In genomic region chr4:145732895-145733880, GRCh38 we compare ENCODE assay signal across 8 cellular contexts. TPM values are rescaled to one million over a fixed set of nuclear protein-coding genes. Genes with fewer than 3 reads are reported as not detected.
A peak's percentile ranks its signal among the peaks of the same experiment; 100 is the strongest.
DNase-seq lines count a peak whose midpoint lies in the region; ATAC-seq and TF ChIP-seq lines count a peak whose summit lies in the region.

No MANE protein-coding gene starts in this region.

- H3K4me3 ChIP-seq in kidney epithelial cell (ENCODE audit: low read depth, low read length), result peak overlapping the region; percentile 54

- ATAC-seq in GM19023 (IDR thresholded peaks at IDR 0.05; ENCODE audit: unreplicated experiment) (peak; percentile 88), HG03196 (IDR thresholded peaks at IDR 0.05; ENCODE audit: unreplicated experiment) (peak; percentile 83)

- no peak for TF ChIP-seq CTCF in kidney epithelial cell (IDR thresholded peaks at IDR 0.05; ENCODE audit: insufficient read depth, low read length, poor library complexity, severe bottlenecking)

- no peaks in the 10 kb centered on the region for H3K36me3 ChIP-seq in kidney epithelial cell (ENCODE audit: control insufficient read depth, insufficient read depth, low read length)

- DNase-seq in AG08395 (ENCODE audit: low spot score) (peak; percentile 95), NCI-H345 (lab: John Stamatoyannopoulos, UW) (peak; percentile 85), cerebellum (ENCODE audit: low spot score) (peak; percentile 98), kidney epithelial cell (ENCODE audit: low read depth) (peak; percentile 58)
- DNase-seq in activated CD4-positive, alpha-beta T cell treated with anti-CD3 and anti-CD28 coated beads for 24 hours (ENCODE audit: low read depth in 2 of 2), result peak; percentile 71 to 78
- DNase-seq in stimulated activated CD4-positive, alpha-beta T cell treated with anti-CD3 and anti-CD28 coated beads, Interleukin-15, amount 100 ng/mL, for 1 hour (ENCODE audit: low read depth in 1 of 2, low spot score in 1 of 2), result peak; percentile 63 to 73

- H3K27me3 ChIP-seq in kidney epithelial cell (ENCODE audit: control insufficient read depth, insufficient read depth, low read length), result no peaks in the 10 kb centered on the region

RNA-seq across cellular contexts. Expression of gene C4orf51, which starts 53.2 kb away (rescaled TPM):
- not detected for total RNA-seq in cerebellum
- total RNA-seq in kidney epithelial cell, result not detected in 2 replicates

Comparison
In these comparisons a context has a peak if more than half of its experiments do, and no peak if none do; other contexts are left out.
1. Peak in every context shown above with its lines: DNase-seq, ATAC-seq and H3K4me3 ChIP-seq.